In the genomic region with DNA sequence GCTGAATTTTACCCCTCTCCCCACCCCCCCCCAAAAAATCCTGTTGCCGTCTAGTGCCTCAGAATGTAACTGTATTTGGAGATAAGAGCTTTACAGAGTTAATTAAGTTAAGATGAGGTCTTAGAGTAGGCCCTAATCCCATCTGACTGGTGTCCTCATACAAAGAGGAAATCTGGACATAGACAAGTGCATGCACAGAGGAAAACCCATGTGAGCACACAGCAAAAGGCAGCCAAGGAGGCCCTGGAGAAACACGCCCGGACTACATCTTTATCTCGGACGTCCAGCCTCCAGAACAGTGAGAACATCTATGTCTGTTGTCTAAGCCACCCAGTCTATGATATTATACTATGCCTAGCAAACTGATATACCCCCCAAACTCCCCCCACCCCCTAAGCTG, we compare ENCODE assay signal across 1 cellular context.
TF ChIP-seq lines count a peak whose summit lies in the region.

No MANE protein-coding gene starts in this region.

TF ChIP-seq in SK-N-SH treated with all-trans-retinoic acid at 6 μM for 48 hours, 23 proteins besides CTCF, POLR2A, EP300 and RAD21 (continued from another document):
- TF ChIP-seq, protein P1, sequence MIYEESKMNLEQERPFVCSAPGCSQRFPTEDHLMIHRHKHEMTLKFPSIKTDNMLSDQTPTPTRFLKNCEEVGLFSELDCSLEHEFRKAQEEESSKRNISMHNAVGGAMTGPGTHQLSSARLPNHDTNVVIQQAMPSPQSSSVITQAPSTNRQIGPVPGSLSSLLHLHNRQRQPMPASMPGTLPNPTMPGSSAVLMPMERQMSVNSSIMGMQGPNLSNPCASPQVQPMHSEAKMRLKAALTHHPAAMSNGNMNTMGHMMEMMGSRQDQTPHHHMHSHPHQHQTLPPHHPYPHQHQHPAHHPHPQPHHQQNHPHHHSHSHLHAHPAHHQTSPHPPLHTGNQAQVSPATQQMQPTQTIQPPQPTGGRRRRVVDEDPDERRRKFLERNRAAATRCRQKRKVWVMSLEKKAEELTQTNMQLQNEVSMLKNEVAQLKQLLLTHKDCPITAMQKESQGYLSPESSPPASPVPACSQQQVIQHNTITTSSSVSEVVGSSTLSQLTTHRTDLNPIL (CRISPR knock-in tag; IDR thresholded peaks at IDR 0.05; ENCODE audit: low read depth): no peak
- TF ChIP-seq, protein P2, sequence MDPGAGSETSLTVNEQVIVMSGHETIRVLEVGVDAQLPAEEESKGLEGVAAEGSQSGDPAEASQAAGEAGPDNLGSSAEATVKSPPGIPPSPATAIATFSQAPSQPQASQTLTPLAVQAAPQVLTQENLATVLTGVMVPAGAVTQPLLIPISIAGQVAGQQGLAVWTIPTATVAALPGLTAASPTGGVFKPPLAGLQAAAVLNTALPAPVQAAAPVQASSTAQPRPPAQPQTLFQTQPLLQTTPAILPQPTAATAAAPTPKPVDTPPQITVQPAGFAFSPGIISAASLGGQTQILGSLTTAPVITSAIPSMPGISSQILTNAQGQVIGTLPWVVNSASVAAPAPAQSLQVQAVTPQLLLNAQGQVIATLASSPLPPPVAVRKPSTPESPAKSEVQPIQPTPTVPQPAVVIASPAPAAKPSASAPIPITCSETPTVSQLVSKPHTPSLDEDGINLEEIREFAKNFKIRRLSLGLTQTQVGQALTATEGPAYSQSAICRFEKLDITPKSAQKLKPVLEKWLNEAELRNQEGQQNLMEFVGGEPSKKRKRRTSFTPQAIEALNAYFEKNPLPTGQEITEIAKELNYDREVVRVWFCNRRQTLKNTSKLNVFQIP (CRISPR knock-in tag; IDR thresholded peaks at IDR 0.05; ENCODE audit: borderline replicate concordance, low read depth): no peak
